8 cellular contexts compared by ENCODE assay signal in genomic region chr9:118595719-118596305, GRCh38.
DNase-seq lines count a peak whose midpoint lies in the region; ATAC-seq and TF ChIP-seq lines count a peak whose summit lies in the region.

No MANE protein-coding gene starts in this region.

- no peak for TF ChIP-seq EP300 in upper lobe of left lung (IDR thresholded peaks at IDR 0.05)

- H3K27me3 Mint-ChIP-seq in activated T-cell treated with anti-CD3 and anti-CD28 coated beads, Interleukin-2, amount 50 U/mL, for 24 hours: no peaks in the 10 kb centered on the region

- no peak overlapping the region for H3K27ac ChIP-seq in upper lobe of left lung

- peaks cover 4% of the 10 kb centered on the region for H3K9me3 Mint-ChIP-seq in activated T-cell treated with anti-CD3 and anti-CD28 coated beads, Interleukin-2, amount 50 U/mL, for 24 hours

- no peak overlapping the region for H3K27ac Mint-ChIP-seq in activated T-cell treated with anti-CD3 and anti-CD28 coated beads, Interleukin-2, amount 50 U/mL, for 24 hours

- H3K4me3 ChIP-seq in LNCaP clone FGC (ENCODE audit: low read depth, low read length): no peak overlapping the region
- no peak overlapping the region for H3K4me3 ChIP-seq in upper lobe of left lung

- DNase-seq in Caki2 (ENCODE audit: low read depth) (peak; percentile 70), LNCaP clone FGC (ENCODE audit: low read depth) (no peak), T1000 (lab: John Stamatoyannopoulos, UW) (peak; percentile 15), iPS DF 19.7 (ENCODE audit: low read depth, low spot score) (peak; percentile 45), upper lobe of left lung (peak in 1 of 2 donors; percentile 24)
- DNase-seq in activated T-cell treated with anti-CD3 and anti-CD28 coated beads, Interleukin-2, amount 50 U/mL, for 24 hours: no peak

- no peaks in the 10 kb centered on the region for H3K27me3 ChIP-seq in upper lobe of left lung

- TF ChIP-seq POLR2A in upper lobe of left lung (IDR thresholded peaks at IDR 0.05): no peak

- no peak overlapping the region for H3K4me3 Mint-ChIP-seq in activated T-cell treated with anti-CD3 and anti-CD28 coated beads, Interleukin-2, amount 50 U/mL, for 24 hours

- TF ChIP-seq CTCF in LNCaP clone FGC (IDR thresholded peaks at IDR 0.05; ENCODE audit: control insufficient read depth, extremely low read depth, insufficient read depth): peak; percentile 53
- peak in 4 of 6 experiments; percentile 11 to 41 (median 20) for TF ChIP-seq CTCF in upper lobe of left lung (IDR thresholded peaks at IDR 0.05)

- H3K36me3 ChIP-seq in upper lobe of left lung: no peaks in the 10 kb centered on the region

- H3K36me3 Mint-ChIP-seq in activated T-cell treated with anti-CD3 and anti-CD28 coated beads, Interleukin-2, amount 50 U/mL, for 24 hours (ENCODE audit: low read depth): no peaks in the 10 kb centered on the region

- H3K4me1 ChIP-seq in upper lobe of left lung: no peaks in the 10 kb centered on the region

- in situ Hi-C loops in Caki2 (cut with HindIII; ENCODE audit: low pct_unique_long_range_greater_than_20kb, low sequenced_read_pairs): no loop called here

- no peaks in the 10 kb centered on the region for H3K4me1 Mint-ChIP-seq in activated T-cell treated with anti-CD3 and anti-CD28 coated beads, Interleukin-2, amount 50 U/mL, for 24 hours (ENCODE audit: low read depth)

- ATAC-seq in upper lobe of left lung (ENCODE audit: low FRiP score in 2 of 2) (peak in 1 of 2 donors; percentile 39), HG03460 (IDR thresholded peaks at IDR 0.05; ENCODE audit: unreplicated experiment) (no peak), GM21360 (IDR thresholded peaks at IDR 0.05; ENCODE audit: unreplicated experiment) (no peak)

- 16 to 44% methylated on average over 2 to 3 of the region's 3 CpGs for WGBS in upper lobe of left lung, 2 donors

- H3K9me3 ChIP-seq in upper lobe of left lung: no peaks in the 10 kb centered on the region

Comparison
In these comparisons a context has a peak if more than half of its experiments do, and no peak if none do; other contexts are left out.
1. DNase-seq: peak in Caki2 (single experiment), T1000 (single experiment) and iPS DF 19.7 (single experiment); none in LNCaP clone FGC (single experiment) and activated T-cell treated with anti-CD3 and anti-CD28 coated beads, Interleukin-2, amount 50 U/mL, for 24 hours (single experiment).